ENCODE assay signal across 8 cellular contexts in genomic region chr17:4412933-4413831, GRCh38. TPM values are rescaled to one million over a fixed set of nuclear protein-coding genes. Genes with fewer than 3 reads are reported as not detected.
DNase-seq lines count a peak whose midpoint lies in the region; ATAC-seq and TF ChIP-seq lines count a peak whose summit lies in the region.

No MANE protein-coding gene starts in this region.

- DNase-seq in ELR (ENCODE audit: low read depth), result peak; percentile 89
- peak; percentile 90 for DNase-seq in NCI-H748 (lab: John Stamatoyannopoulos, UW; ENCODE audit: unreplicated experiment)
- peak; percentile 89 to 93 for DNase-seq in activated CD4-positive, alpha-beta T cell treated with anti-CD3 and anti-CD28 coated beads for 4 hours
- peak; percentile 87 for DNase-seq in cerebellum (ENCODE audit: low spot score)
- peak; percentile 92 to 97 for DNase-seq in left lung
- peak; percentile 96 to 97 for DNase-seq in stimulated activated CD4-positive, alpha-beta T cell treated with anti-CD3 and anti-CD28 coated beads, Interleukin-2, amount 100 ng/mL, for 48 hours

- peak; percentile 81 to 91 for TF ChIP-seq CTCF in left lung (IDR thresholded peaks at IDR 0.05)

- H3K27ac ChIP-seq in left lung, result peak overlapping the region in 1 of 2 donors; percentile 33

- no peaks in the 10 kb centered on the region for H3K36me3 ChIP-seq in left lung

- H3K4me1 ChIP-seq in left lung, result peaks cover 0 to 5% of the 10 kb centered on the region in 2 donors

- intact Hi-C loops in left lung (cut with DNase I), result loop anchor here (5.0 to 10.0 kb wide), 3 partner anchors 196 to 211 kb away; no protein-coding TSS in a partner anchor

- no peaks in the 10 kb centered on the region for H3K27me3 ChIP-seq in left lung

- no peak overlapping the region for H3K4me3 ChIP-seq in left lung

- H3K9me3 ChIP-seq in left lung, result no peaks in the 10 kb centered on the region

- ATAC-seq in HG03439 (IDR thresholded peaks at IDR 0.05; ENCODE audit: unreplicated experiment), result peak; percentile 78
- ATAC-seq in left lung, result peak; percentile 99
- no peak for ATAC-seq in HG02610 (IDR thresholded peaks at IDR 0.05; ENCODE audit: unreplicated experiment)

RNA-seq across cellular contexts. Expression of gene SPNS3, which starts 20.6 kb away (rescaled TPM):
- total RNA-seq in cerebellum, result 1.00 TPM
- total RNA-seq in left lung, result under 1 TPM in 1 of 2 donors, not detected in 1; 0.55 TPM

RNA-seq across cellular contexts. Expression of gene UBE2G1, which starts 46.7 kb away (rescaled TPM):
- total RNA-seq in cerebellum (52.4 TPM), left lung (10 to 100 TPM; 47.8 to 56.9 TPM)
